In the genomic region with DNA sequence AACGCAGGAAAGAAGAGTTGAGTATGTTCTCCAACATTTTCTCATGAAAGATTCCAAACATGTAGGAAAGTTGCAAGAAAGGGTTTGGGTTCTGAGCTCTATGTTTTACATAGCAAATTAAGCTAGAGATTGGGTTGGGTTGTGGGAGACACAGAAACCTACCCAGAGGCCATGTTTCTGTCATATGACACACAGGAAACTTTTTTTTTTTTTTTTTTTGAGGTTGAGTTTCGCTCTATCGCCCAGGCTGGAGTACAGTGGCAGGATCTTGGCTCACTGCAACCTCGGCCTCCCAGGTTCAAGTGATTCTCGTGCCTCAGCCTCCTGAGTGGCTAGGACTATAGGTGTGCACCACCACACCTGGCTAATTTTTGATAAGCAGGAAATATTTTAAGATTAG, we compare ENCODE assay signal across 2 cellular contexts.
TF ChIP-seq lines count a peak whose summit lies in the region.

No MANE protein-coding gene starts in this region.

TF ChIP-seq in SK-N-SH, 30 proteins besides CTCF, POLR2A, EP300 and RAD21 (continued from another document):
- TF ChIP-seq, protein P1, sequence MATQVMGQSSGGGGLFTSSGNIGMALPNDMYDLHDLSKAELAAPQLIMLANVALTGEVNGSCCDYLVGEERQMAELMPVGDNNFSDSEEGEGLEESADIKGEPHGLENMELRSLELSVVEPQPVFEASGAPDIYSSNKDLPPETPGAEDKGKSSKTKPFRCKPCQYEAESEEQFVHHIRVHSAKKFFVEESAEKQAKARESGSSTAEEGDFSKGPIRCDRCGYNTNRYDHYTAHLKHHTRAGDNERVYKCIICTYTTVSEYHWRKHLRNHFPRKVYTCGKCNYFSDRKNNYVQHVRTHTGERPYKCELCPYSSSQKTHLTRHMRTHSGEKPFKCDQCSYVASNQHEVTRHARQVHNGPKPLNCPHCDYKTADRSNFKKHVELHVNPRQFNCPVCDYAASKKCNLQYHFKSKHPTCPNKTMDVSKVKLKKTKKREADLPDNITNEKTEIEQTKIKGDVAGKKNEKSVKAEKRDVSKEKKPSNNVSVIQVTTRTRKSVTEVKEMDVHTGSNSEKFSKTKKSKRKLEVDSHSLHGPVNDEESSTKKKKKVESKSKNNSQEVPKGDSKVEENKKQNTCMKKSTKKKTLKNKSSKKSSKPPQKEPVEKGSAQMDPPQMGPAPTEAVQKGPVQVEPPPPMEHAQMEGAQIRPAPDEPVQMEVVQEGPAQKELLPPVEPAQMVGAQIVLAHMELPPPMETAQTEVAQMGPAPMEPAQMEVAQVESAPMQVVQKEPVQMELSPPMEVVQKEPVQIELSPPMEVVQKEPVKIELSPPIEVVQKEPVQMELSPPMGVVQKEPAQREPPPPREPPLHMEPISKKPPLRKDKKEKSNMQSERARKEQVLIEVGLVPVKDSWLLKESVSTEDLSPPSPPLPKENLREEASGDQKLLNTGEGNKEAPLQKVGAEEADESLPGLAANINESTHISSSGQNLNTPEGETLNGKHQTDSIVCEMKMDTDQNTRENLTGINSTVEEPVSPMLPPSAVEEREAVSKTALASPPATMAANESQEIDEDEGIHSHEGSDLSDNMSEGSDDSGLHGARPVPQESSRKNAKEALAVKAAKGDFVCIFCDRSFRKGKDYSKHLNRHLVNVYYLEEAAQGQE (IDR thresholded peaks at IDR 0.05; ENCODE audit: low read depth, low read length): no peak
- TF ChIP-seq FOSL2 (IDR thresholded peaks at IDR 0.05; ENCODE audit: borderline replicate concordance, low read depth): no peak
- TF ChIP-seq, protein P2, sequence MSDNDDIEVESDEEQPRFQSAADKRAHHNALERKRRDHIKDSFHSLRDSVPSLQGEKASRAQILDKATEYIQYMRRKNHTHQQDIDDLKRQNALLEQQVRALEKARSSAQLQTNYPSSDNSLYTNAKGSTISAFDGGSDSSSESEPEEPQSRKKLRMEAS (IDR thresholded peaks at IDR 0.05; ENCODE audit: low read depth): no peak
- TF ChIP-seq, protein P3, sequence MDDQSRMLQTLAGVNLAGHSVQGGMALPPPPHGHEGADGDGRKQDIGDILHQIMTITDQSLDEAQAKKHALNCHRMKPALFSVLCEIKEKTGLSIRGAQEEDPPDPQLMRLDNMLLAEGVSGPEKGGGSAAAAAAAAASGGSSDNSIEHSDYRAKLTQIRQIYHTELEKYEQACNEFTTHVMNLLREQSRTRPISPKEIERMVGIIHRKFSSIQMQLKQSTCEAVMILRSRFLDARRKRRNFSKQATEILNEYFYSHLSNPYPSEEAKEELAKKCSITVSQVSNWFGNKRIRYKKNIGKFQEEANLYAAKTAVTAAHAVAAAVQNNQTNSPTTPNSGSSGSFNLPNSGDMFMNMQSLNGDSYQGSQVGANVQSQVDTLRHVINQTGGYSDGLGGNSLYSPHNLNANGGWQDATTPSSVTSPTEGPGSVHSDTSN (IDR thresholded peaks at IDR 0.05): no peak
- TF ChIP-seq, protein P4, sequence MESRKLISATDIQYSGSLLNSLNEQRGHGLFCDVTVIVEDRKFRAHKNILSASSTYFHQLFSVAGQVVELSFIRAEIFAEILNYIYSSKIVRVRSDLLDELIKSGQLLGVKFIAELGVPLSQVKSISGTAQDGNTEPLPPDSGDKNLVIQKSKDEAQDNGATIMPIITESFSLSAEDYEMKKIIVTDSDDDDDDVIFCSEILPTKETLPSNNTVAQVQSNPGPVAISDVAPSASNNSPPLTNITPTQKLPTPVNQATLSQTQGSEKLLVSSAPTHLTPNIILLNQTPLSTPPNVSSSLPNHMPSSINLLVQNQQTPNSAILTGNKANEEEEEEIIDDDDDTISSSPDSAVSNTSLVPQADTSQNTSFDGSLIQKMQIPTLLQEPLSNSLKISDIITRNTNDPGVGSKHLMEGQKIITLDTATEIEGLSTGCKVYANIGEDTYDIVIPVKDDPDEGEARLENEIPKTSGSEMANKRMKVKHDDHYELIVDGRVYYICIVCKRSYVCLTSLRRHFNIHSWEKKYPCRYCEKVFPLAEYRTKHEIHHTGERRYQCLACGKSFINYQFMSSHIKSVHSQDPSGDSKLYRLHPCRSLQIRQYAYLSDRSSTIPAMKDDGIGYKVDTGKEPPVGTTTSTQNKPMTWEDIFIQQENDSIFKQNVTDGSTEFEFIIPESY (IDR thresholded peaks at IDR 0.05; ENCODE audit: borderline replicate concordance, low read depth): no peak
TF ChIP-seq in SK-N-SH: peak in this region for 0.

TF ChIP-seq in SK-N-SH treated with all-trans-retinoic acid at 6 μM for 48 hours, 23 proteins besides CTCF, POLR2A, EP300 and RAD21 (continued from another document):
- TF ChIP-seq, protein P5, sequence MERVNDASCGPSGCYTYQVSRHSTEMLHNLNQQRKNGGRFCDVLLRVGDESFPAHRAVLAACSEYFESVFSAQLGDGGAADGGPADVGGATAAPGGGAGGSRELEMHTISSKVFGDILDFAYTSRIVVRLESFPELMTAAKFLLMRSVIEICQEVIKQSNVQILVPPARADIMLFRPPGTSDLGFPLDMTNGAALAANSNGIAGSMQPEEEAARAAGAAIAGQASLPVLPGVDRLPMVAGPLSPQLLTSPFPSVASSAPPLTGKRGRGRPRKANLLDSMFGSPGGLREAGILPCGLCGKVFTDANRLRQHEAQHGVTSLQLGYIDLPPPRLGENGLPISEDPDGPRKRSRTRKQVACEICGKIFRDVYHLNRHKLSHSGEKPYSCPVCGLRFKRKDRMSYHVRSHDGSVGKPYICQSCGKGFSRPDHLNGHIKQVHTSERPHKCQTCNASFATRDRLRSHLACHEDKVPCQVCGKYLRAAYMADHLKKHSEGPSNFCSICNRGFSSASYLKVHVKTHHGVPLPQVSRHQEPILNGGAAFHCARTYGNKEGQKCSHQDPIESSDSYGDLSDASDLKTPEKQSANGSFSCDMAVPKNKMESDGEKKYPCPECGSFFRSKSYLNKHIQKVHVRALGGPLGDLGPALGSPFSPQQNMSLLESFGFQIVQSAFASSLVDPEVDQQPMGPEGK (CRISPR knock-in tag; IDR thresholded peaks at IDR 0.05; ENCODE audit: borderline replicate concordance): no peak
- TF ChIP-seq TCF4 (CRISPR knock-in tag; IDR thresholded peaks at IDR 0.05; ENCODE audit: borderline replicate concordance) (no peak), ARNTL (CRISPR knock-in tag; IDR thresholded peaks at IDR 0.05; ENCODE audit: borderline replicate concordance, low read depth) (no peak), OSR1 (CRISPR knock-in tag; IDR thresholded peaks at IDR 0.05) (no peak), BACH2 (CRISPR knock-in tag; IDR thresholded peaks at IDR 0.05; ENCODE audit: borderline replicate concordance) (no peak), PPARA (CRISPR knock-in tag; IDR thresholded peaks at IDR 0.05; ENCODE audit: borderline replicate concordance) (no peak), ZNF70 (CRISPR knock-in tag; IDR thresholded peaks at IDR 0.05) (no peak), ZC3H10 (CRISPR knock-in tag; IDR thresholded peaks at IDR 0.05) (no peak), ZFP3 (CRISPR knock-in tag; IDR thresholded peaks at IDR 0.05) (no peak)
- TF ChIP-seq, protein P6, sequence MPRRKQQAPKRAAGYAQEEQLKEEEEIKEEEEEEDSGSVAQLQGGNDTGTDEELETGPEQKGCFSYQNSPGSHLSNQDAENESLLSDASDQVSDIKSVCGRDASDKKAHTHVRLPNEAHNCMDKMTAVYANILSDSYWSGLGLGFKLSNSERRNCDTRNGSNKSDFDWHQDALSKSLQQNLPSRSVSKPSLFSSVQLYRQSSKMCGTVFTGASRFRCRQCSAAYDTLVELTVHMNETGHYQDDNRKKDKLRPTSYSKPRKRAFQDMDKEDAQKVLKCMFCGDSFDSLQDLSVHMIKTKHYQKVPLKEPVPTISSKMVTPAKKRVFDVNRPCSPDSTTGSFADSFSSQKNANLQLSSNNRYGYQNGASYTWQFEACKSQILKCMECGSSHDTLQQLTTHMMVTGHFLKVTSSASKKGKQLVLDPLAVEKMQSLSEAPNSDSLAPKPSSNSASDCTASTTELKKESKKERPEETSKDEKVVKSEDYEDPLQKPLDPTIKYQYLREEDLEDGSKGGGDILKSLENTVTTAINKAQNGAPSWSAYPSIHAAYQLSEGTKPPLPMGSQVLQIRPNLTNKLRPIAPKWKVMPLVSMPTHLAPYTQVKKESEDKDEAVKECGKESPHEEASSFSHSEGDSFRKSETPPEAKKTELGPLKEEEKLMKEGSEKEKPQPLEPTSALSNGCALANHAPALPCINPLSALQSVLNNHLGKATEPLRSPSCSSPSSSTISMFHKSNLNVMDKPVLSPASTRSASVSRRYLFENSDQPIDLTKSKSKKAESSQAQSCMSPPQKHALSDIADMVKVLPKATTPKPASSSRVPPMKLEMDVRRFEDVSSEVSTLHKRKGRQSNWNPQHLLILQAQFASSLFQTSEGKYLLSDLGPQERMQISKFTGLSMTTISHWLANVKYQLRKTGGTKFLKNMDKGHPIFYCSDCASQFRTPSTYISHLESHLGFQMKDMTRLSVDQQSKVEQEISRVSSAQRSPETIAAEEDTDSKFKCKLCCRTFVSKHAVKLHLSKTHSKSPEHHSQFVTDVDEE (CRISPR knock-in tag; IDR thresholded peaks at IDR 0.05): no peak
